1 cellular context compared by ENCODE assay signal in the genomic region with DNA sequence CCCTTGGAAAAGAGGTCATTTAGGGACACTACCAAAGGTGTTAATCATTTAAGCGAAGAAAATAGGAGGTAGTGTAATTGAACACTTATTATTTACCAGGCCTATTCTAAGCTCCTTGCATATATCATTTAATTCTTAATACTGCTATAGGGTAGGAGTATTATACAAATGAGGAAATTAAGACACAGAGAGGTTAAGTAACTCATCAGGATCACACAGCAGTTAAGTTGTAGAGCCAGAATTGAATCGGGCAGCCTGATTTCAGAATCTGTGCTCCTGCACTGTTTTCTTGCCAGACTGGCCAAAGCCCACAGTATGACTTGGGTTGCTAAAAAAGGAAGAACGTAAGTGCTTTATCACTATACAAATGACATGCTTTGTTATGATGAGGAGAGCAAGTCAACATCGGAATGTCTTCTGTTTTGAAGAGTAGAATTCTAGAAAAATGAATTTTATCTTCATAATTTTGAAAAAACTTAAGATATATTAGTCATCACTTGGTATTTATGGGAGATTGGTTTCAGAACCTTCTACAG.
TF ChIP-seq lines count a peak whose summit lies in the region.

No MANE protein-coding gene starts in this region.

TF ChIP-seq in IMR-90, 13 proteins besides CTCF, POLR2A, EP300 and RAD21 (continued from another document):
- TF ChIP-seq BHLHE40 (IDR thresholded peaks at IDR 0.05; ENCODE audit: low read depth, low read length) (no peak), CHD1 (IDR thresholded peaks at IDR 0.05; ENCODE audit: low read depth, low read length) (no peak), RFX5 (IDR thresholded peaks at IDR 0.05; ENCODE audit: low read depth, low read length) (no peak), SMC3 (IDR thresholded peaks at IDR 0.05; ENCODE audit: low read depth, low read length) (no peak), FOS (IDR thresholded peaks at IDR 0.05; ENCODE audit: low read depth, low read length) (no peak), RCOR1 (IDR thresholded peaks at IDR 0.05; ENCODE audit: insufficient replicate concordance, low read length) (no peak), CEBPB (IDR thresholded peaks at IDR 0.05; ENCODE audit: low read depth, low read length) (no peak), USF2 (IDR thresholded peaks at IDR 0.05; ENCODE audit: low read depth, low read length) (no peak), MAFK (IDR thresholded peaks at IDR 0.05; ENCODE audit: low read depth, low read length) (no peak)
- TF ChIP-seq, protein P1, sequence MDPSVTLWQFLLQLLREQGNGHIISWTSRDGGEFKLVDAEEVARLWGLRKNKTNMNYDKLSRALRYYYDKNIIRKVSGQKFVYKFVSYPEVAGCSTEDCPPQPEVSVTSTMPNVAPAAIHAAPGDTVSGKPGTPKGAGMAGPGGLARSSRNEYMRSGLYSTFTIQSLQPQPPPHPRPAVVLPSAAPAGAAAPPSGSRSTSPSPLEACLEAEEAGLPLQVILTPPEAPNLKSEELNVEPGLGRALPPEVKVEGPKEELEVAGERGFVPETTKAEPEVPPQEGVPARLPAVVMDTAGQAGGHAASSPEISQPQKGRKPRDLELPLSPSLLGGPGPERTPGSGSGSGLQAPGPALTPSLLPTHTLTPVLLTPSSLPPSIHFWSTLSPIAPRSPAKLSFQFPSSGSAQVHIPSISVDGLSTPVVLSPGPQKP (IDR thresholded peaks at IDR 0.05; ENCODE audit: borderline replicate concordance, low read depth, low read length): no peak
